10 cellular contexts compared by ENCODE assay signal in the genomic region with DNA sequence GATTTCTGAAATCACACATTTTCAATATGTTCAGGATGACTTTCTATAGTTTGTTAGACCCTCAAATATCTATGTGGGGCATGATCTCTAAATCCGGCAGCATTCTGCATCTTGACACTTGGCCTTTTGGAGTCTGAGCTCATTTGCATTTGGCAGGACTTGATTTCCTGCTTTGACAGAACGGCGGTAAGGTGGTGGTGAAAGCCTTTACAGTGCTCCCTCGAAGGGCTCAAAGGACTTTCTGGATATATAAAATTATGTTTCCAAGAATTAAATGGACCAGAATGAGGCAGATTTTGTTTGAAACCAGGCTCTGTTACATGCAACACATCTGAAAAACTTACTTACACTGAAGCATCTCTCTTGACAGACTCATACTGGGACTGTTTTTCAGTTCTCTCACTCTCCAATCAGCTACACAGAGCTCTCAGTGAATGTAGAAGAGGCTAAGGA.
DNase-seq lines count a peak whose midpoint lies in the region; ATAC-seq and TF ChIP-seq lines count a peak whose summit lies in the region.
"Had no signal": no experiment of that assay in that cellular context is flagged by ENCODE, and none has a peak within 500 bp of the region (broad histone marks: within the 10 kb centered on the region; RNA-seq: fewer than 3 reads in every experiment).

No MANE protein-coding gene starts in this region.

- BruUV-seq in Calu3 (replicated peaks; lab: Mats Ljungman, UMichigan): no TSS peak

- H3K27me3 Mint-ChIP-seq in Calu3 (ENCODE audit: unreplicated experiment): no peaks in the 10 kb centered on the region
- H3K27me3 Mint-ChIP-seq in activated T-cell treated with anti-CD3 and anti-CD28 coated beads, Interleukin-2, amount 50 U/mL, for 72 hours (ENCODE audit: low read depth): no peaks in the 10 kb centered on the region

- DNase-seq in Calu3 (no peak), amniotic epithelial cell (ENCODE audit: low read depth) (peak; percentile 34), right cardiac atrium (no peak), retina (peak; percentile 29), NCI-H2107 treated with DMSO at 0.1 percent for 48 hours (lab: John Stamatoyannopoulos, UW; ENCODE audit: unreplicated experiment) (no peak)
- no peak for DNase-seq in activated T-cell treated with anti-CD3 and anti-CD28 coated beads, Interleukin-2, amount 50 U/mL, for 72 hours

- no peak overlapping the region for H3K27ac Mint-ChIP-seq in Calu3 (ENCODE audit: unreplicated experiment)
- no peak overlapping the region for H3K27ac Mint-ChIP-seq in activated T-cell treated with anti-CD3 and anti-CD28 coated beads, Interleukin-2, amount 50 U/mL, for 72 hours
- H3K27ac Mint-ChIP-seq: T-helper 2 cell treated with Interferon-gamma antibody and Interleukin-4, amounts not matched to agents 5 μg/mL and 100 μg/mL, for 36 hours had no signal

- ATAC-seq in right cardiac atrium (peak; percentile 21 to 49), GM21390 (IDR thresholded peaks at IDR 0.05; ENCODE audit: unreplicated experiment) (no peak), GM21447 (IDR thresholded peaks at IDR 0.05; ENCODE audit: unreplicated experiment) (no peak)
- no peak for ATAC-seq in activated T-cell treated with anti-CD3 and anti-CD28 coated beads, Interleukin-2, amount 50 U/mL, for 72 hours (replicated peaks in 1 of 2)

- H3K27me3 ChIP-seq in right cardiac atrium (ENCODE audit: control insufficient read depth, insufficient read depth): no peaks in the 10 kb centered on the region
- H3K27me3 ChIP-seq: neutrophil had no signal

- peak overlapping the region; percentile 93 for H3K27ac ChIP-seq in right cardiac atrium (ENCODE audit: low read length)
- H3K27ac ChIP-seq: neutrophil had no signal

- no peaks in the 10 kb centered on the region for H3K4me1 ChIP-seq in right cardiac atrium (ENCODE audit: control insufficient read depth, insufficient read depth, low read length)

- no peaks in the 10 kb centered on the region for H3K36me3 Mint-ChIP-seq in Calu3 (ENCODE audit: insufficient read depth, unreplicated experiment)
- no peaks in the 10 kb centered on the region for H3K36me3 Mint-ChIP-seq in activated T-cell treated with anti-CD3 and anti-CD28 coated beads, Interleukin-2, amount 50 U/mL, for 72 hours (ENCODE audit: insufficient read depth in 2 of 2)

- H3K4me1 Mint-ChIP-seq in Calu3 (ENCODE audit: low read depth, unreplicated experiment): peaks cover 7% of the 10 kb centered on the region
- no peaks in the 10 kb centered on the region for H3K4me1 Mint-ChIP-seq in activated T-cell treated with anti-CD3 and anti-CD28 coated beads, Interleukin-2, amount 50 U/mL, for 72 hours (ENCODE audit: low read depth)

- CTCF ChIA-PET in Calu3 (lab: Charles Lee): no interaction called here

- TF ChIP-seq CTCF in Calu3 (IDR thresholded peaks at IDR 0.05; ENCODE audit: unreplicated experiment): no peak

- peak overlapping the region; percentile 44 for H3K4me3 ChIP-seq in right cardiac atrium (ENCODE audit: low read length)

- peak overlapping the region; percentile 9 for H3K4me3 Mint-ChIP-seq in Calu3 (ENCODE audit: low read depth, unreplicated experiment)
- H3K4me3 Mint-ChIP-seq in activated T-cell treated with anti-CD3 and anti-CD28 coated beads, Interleukin-2, amount 50 U/mL, for 72 hours: no peak overlapping the region
- H3K4me3 Mint-ChIP-seq: T-helper 2 cell treated with Interferon-gamma antibody and Interleukin-4, amounts not matched to agents 5 μg/mL and 100 μg/mL, for 36 hours had no signal

- 10% methylated on average over 4 of the region's 4 CpGs for WGBS in right cardiac atrium

- intact Hi-C loops in Calu3 (cut with micrococcal nuclease; ENCODE audit: unreplicated experiment) (loop anchor here (5.0 to 10.0 kb wide), 4 partner anchors 81 to 356 kb away; a partner anchor contains a TSS), right cardiac atrium (cut with DNase I) (loop anchor here (5.0 to 10.0 kb wide), 5 partner anchors 106 to 356 kb away; a partner anchor contains a TSS)

- no peaks in the 10 kb centered on the region for H3K9me3 ChIP-seq in right cardiac atrium (ENCODE audit: control insufficient read depth, low read length)
- H3K9me3 ChIP-seq: neutrophil had no signal

- H3K9me3 Mint-ChIP-seq in Calu3 (ENCODE audit: low read depth, unreplicated experiment): no peaks in the 10 kb centered on the region
- no peaks in the 10 kb centered on the region for H3K9me3 Mint-ChIP-seq in activated T-cell treated with anti-CD3 and anti-CD28 coated beads, Interleukin-2, amount 50 U/mL, for 72 hours
- H3K9me3 Mint-ChIP-seq: T-helper 2 cell treated with Interferon-gamma antibody and Interleukin-4, amounts not matched to agents 5 μg/mL and 100 μg/mL, for 36 hours had no signal

Comparison
In these comparisons a context has a peak if more than half of its experiments do, and no peak if none do; other contexts are left out.
1. DNase-seq: peak in amniotic epithelial cell (single experiment) and retina (single experiment); none in Calu3 (single experiment), right cardiac atrium (0 of 3), activated T-cell treated with anti-CD3 and anti-CD28 coated beads, Interleukin-2, amount 50 U/mL, for 72 hours (0 of 2) and NCI-H2107 treated with DMSO at 0.1 percent for 48 hours (single experiment).
2. ATAC-seq: peak in right cardiac atrium (2 of 2); none in activated T-cell treated with anti-CD3 and anti-CD28 coated beads, Interleukin-2, amount 50 U/mL, for 72 hours (0 of 2), GM21390 (single experiment) and GM21447 (single experiment).